ENCODE assay signal across 10 cellular contexts in genomic region chr20:62818592-62819493, GRCh38. TPM values are rescaled to one million over a fixed set of nuclear protein-coding genes. Genes with fewer than 3 reads are reported as not detected.
DNase-seq lines count a peak whose midpoint lies in the region; ATAC-seq, FAIRE-seq and TF ChIP-seq lines count a peak whose summit lies in the region.
"Had no signal": no experiment of that assay in that cellular context is flagged by ENCODE, and none has a peak within 500 bp of the region (broad histone marks: within the 10 kb centered on the region; RNA-seq: fewer than 3 reads in every experiment).

No MANE protein-coding gene starts in this region.

- no TSS peak for BruUV-seq in HepG2 (replicated peaks; lab: Mats Ljungman, UMichigan)

- intact Hi-C loops in HepG2 (cut with micrococcal nuclease; ENCODE audit: unreplicated experiment), result loop anchor here (1.0 kb wide), 1 partner anchor 13 kb away; no protein-coding TSS in a partner anchor

- ATAC-seq in HepG2 (peak; percentile 68), HG03432 (IDR thresholded peaks at IDR 0.05; ENCODE audit: unreplicated experiment) (no peak), GM21825 (IDR thresholded peaks at IDR 0.05; ENCODE audit: unreplicated experiment) (no peak), HG02610 (IDR thresholded peaks at IDR 0.05; ENCODE audit: unreplicated experiment) (no peak)

- TF ChIP-seq RAD21 in HepG2 (CRISPR knock-in tag; IDR thresholded peaks at IDR 0.05), result no peak; the same call in 1 of the 2 replicates

- H3K4me2 ChIP-seq in HepG2 (ENCODE audit: low read depth, low read length), result peak overlapping the region; percentile 81

- POLR2A ChIA-PET in HepG2 (lab: Yijun Ruan, JAX), result interaction anchor here (0.7 to 6.8 kb wide), 11 partner anchors 11 to 450 kb away, joined by 3 to 64 read pairs (median 7); partner anchors contain the start of genes MRGBP and TCFL5

- in situ Hi-C loops in HepG2 (cut with HindIII; ENCODE audit: extremely low pct_ligation_motif_present, low pct_unique_long_range_greater_than_20kb), result no loop called here

- 0 out of 5 replicates have a peak, but pooled peaks cover 0 to 1% of the 10 kb centered on the region in 2 experiments for H3K36me3 ChIP-seq in HepG2 (replicated peaks in 1 of 2; ENCODE audit: control insufficient read depth in 1 of 2, insufficient read depth in 2 of 2, low read length in 2 of 2)
- H3K36me3 ChIP-seq: HAP-1 had no signal

- TF ChIP-seq EP300 in HepG2 (IDR thresholded peaks at IDR 0.05; ENCODE audit: low read depth in 2 of 2, low read length in 2 of 2) (peak; percentile 48 to 62; a peak in 2 of 4 replicates), HepG2 (CRISPR knock-in tag; IDR thresholded peaks at IDR 0.05; ENCODE audit: borderline replicate concordance) (no peak; the same call in 1 of the 2 replicates)

- H3K27ac ChIP-seq in HepG2 (ENCODE audit: extremely low read length, insufficient read depth, low read length), result peak overlapping the region; percentile 74

- H2AFZ ChIP-seq in HepG2 (ENCODE audit: low read length), result no peak overlapping the region

- peak overlapping the region; percentile 72 for H3K9ac ChIP-seq in HepG2 (ENCODE audit: insufficient read depth, low read depth, low read length)

- DNase-seq in AG08395 (ENCODE audit: low spot score) (peak; percentile 26), NCI-H1092 treated with DMSO at 0.1 percent for 48 hours (lab: John Stamatoyannopoulos, UW) (peak; percentile 52), cerebellar cortex (ENCODE audit: low spot score) (peak; percentile 23), HepG2 (ENCODE audit: low spot score) (peak; percentile 96), GOT3 (lab: John Stamatoyannopoulos, UW) (no peak)
- DNase-seq: CD4-positive, CD25-positive, alpha-beta regulatory T cell had no signal

- peaks cover 6% of the 10 kb centered on the region for H3K79me2 ChIP-seq in HepG2 (ENCODE audit: insufficient read depth, low read length)

- no peaks in the 10 kb centered on the region for H3K27me3 ChIP-seq in HepG2 (ENCODE audit: control insufficient read depth in 1 of 2, insufficient read depth in 2 of 2, low read length in 2 of 2)

- CTCF ChIA-PET in HepG2 (lab: Yijun Ruan, JAX; ENCODE audit: low intra/inter-chr PET ratio, low total read pairs), result no interaction called here

- FAIRE-seq in HepG2 (lab: Jason Lieb, UNC), result peak; percentile 95

- no peaks in the 10 kb centered on the region for H3K9me3 ChIP-seq in HepG2 (ENCODE audit: low read length)
- H3K9me3 ChIP-seq: HAP-1 had no signal

- H3K4me1 ChIP-seq in HepG2 (ENCODE audit: insufficient read depth, low read length), result peaks cover 84% of the 10 kb centered on the region

- peak; percentile 12; the same call in 1 of the 2 replicates for TF ChIP-seq CTCF in HepG2 (CRISPR knock-in tag; IDR thresholded peaks at IDR 0.05)

- H4K20me1 ChIP-seq in HepG2 (ENCODE audit: insufficient read depth, low read length), result peaks cover 4% of the 10 kb centered on the region; the same call in 1 of the 2 replicates

- peak overlapping the region; percentile 51 to 77 (median 68) for H3K4me3 ChIP-seq in HepG2 (replicated peaks in 1 of 3; ENCODE audit: insufficient read depth in 1 of 3, low read depth in 2 of 3, low read length in 3 of 3)
- H3K4me3 ChIP-seq: HAP-1 had no signal

- 12% methylated on average over 16 of the region's 25 CpGs for WGBS in HepG2 (ENCODE audit: low lambda C conversion rate)

- TF ChIP-seq POLR2A in HepG2 (IDR thresholded peaks at IDR 0.05; ENCODE audit: insufficient read depth in 1 of 2, low read depth in 2 of 2, low read length in 2 of 2), result no peak

RNA-seq across cellular contexts. Expression of gene COL9A3, which starts 2.0 kb away (rescaled TPM):
- total RNA-seq in HepG2 (2016; rRNA removed; fragmentation: Illumina TruSeq; extraction: Trizol), result 53.3 and 204 TPM in 2 replicates
- total RNA-seq in HepG2 (2016; cell fraction: cytosol; rRNA removed; fragmentation: Illumina TruSeq; extraction: Trizol; ENCODE audit: low read depth), result 13.9 and 15.8 TPM in 2 replicates
- 48.0 and 215 TPM in 2 replicates for total RNA-seq in HepG2 (2016; cell fraction: insoluble cytoplasmic fraction; rRNA removed; fragmentation: Illumina TruSeq; extraction: Trizol)
- 19.3 and 20.8 TPM in 2 replicates for total RNA-seq in HepG2 (2016; cell fraction: membrane; rRNA removed; fragmentation: Illumina TruSeq; extraction: Trizol)
- 216 and 254 TPM in 2 replicates for total RNA-seq in HepG2 (2016; cell fraction: nucleus; rRNA removed; fragmentation: Illumina TruSeq; extraction: Trizol)
- polyA plus RNA-seq in HepG2 (2011; rRNA removed), result 155 and 175 TPM in 2 replicates
- polyA plus RNA-seq in HepG2 (2011; cell fraction: cytosol; rRNA removed), result 84.5 and 113 TPM in 2 replicates
- 1,291 and 1,782 TPM in 2 replicates for polyA plus RNA-seq in HepG2 (2011; cell fraction: nucleus; rRNA removed)
- 79.9 and 172 TPM in 2 replicates for polyA plus RNA-seq in HepG2 (2012)
- polyA plus RNA-seq in HepG2 (2016; cell fraction: cytosol; fragmentation: Illumina TruSeq; extraction: Trizol; ENCODE audit: low read depth), result 9.2 and 9.5 TPM in 2 replicates
- 55.1 and 66.2 TPM in 2 replicates for polyA plus RNA-seq in HepG2 (2016; cell fraction: insoluble cytoplasmic fraction; fragmentation: Illumina TruSeq; extraction: Trizol; ENCODE audit: low read depth)
- polyA plus RNA-seq in HepG2 (2016; cell fraction: membrane; fragmentation: Illumina TruSeq; extraction: Trizol; ENCODE audit: low read depth), result 17.0 and 20.1 TPM in 2 replicates
- polyA plus RNA-seq in HepG2 (2016; cell fraction: nucleus; fragmentation: Illumina TruSeq; extraction: Trizol; ENCODE audit: insufficient read depth, low read depth), result 637 and 662 TPM in 2 replicates
- polyA minus RNA-seq in HepG2 (2011; rRNA and poly(A)+ RNA removed; ENCODE audit: low replicate concordance), result 5.1 and 12.2 TPM in 2 replicates
- polyA minus RNA-seq in HepG2 (2011; cell fraction: cytosol; rRNA and poly(A)+ RNA removed), result 23.0 and 25.3 TPM in 2 replicates
- polyA minus RNA-seq in HepG2 (2011; cell fraction: nucleus; rRNA and poly(A)+ RNA removed), result 56.8 and 67.0 TPM in 2 replicates
- total RNA-seq: CD4-positive, CD25-positive, alpha-beta regulatory T cell had no signal
- polyA plus RNA-seq: CD4-positive, CD25-positive, alpha-beta regulatory T cell had no signal

RNA-seq across cellular contexts. Expression of gene OGFR, which starts 14.2 kb away (rescaled TPM):
- 68.3 and 81.8 TPM in 2 replicates for total RNA-seq in HepG2 (2016; rRNA removed; fragmentation: Illumina TruSeq; extraction: Trizol)
- 6.3 and 8.7 TPM in 2 replicates for total RNA-seq in HepG2 (2016; cell fraction: cytosol; rRNA removed; fragmentation: Illumina TruSeq; extraction: Trizol; ENCODE audit: low read depth)
- 58.8 and 84.2 TPM in 2 replicates for total RNA-seq in HepG2 (2016; cell fraction: insoluble cytoplasmic fraction; rRNA removed; fragmentation: Illumina TruSeq; extraction: Trizol)
- total RNA-seq in HepG2 (2016; cell fraction: membrane; rRNA removed; fragmentation: Illumina TruSeq; extraction: Trizol), result 20.8 and 24.4 TPM in 2 replicates
- total RNA-seq in HepG2 (2016; cell fraction: nucleus; rRNA removed; fragmentation: Illumina TruSeq; extraction: Trizol), result 33.8 and 41.3 TPM in 2 replicates
- 47.7 and 62.2 TPM in 2 replicates for polyA plus RNA-seq in HepG2 (2011; rRNA removed)
- polyA plus RNA-seq in HepG2 (2011; cell fraction: cytosol; rRNA removed), result 58.6 and 82.5 TPM in 2 replicates
- polyA plus RNA-seq in HepG2 (2011; cell fraction: nucleus; rRNA removed), result 105 and 121 TPM in 2 replicates
- 34.0 and 38.1 TPM in 2 replicates for polyA plus RNA-seq in HepG2 (2012)
- 4.2 and 4.7 TPM in 2 replicates for polyA plus RNA-seq in HepG2 (2016; cell fraction: cytosol; fragmentation: Illumina TruSeq; extraction: Trizol; ENCODE audit: low read depth)
- 68.1 and 77.5 TPM in 2 replicates for polyA plus RNA-seq in HepG2 (2016; cell fraction: insoluble cytoplasmic fraction; fragmentation: Illumina TruSeq; extraction: Trizol; ENCODE audit: low read depth)
- polyA plus RNA-seq in HepG2 (2016; cell fraction: membrane; fragmentation: Illumina TruSeq; extraction: Trizol; ENCODE audit: low read depth), result 11.5 and 14.2 TPM in 2 replicates
- 103 and 104 TPM in 2 replicates for polyA plus RNA-seq in HepG2 (2016; cell fraction: nucleus; fragmentation: Illumina TruSeq; extraction: Trizol; ENCODE audit: insufficient read depth, low read depth)
- 38.5 and 45.1 TPM in 2 replicates for polyA minus RNA-seq in HepG2 (2011; rRNA and poly(A)+ RNA removed; ENCODE audit: low replicate concordance)
- polyA minus RNA-seq in HepG2 (2011; cell fraction: cytosol; rRNA and poly(A)+ RNA removed), result 39.4 and 42.5 TPM in 2 replicates
- 15.1 and 20.0 TPM in 2 replicates for polyA minus RNA-seq in HepG2 (2011; cell fraction: nucleus; rRNA and poly(A)+ RNA removed)

RNA-seq across cellular contexts. Expression of gene MRGBP, which starts 22.6 kb away (rescaled TPM):
- total RNA-seq in HepG2 (2016; rRNA removed; fragmentation: Illumina TruSeq; extraction: Trizol), result 34.8 and 35.9 TPM in 2 replicates
- total RNA-seq in HepG2 (2016; cell fraction: cytosol; rRNA removed; fragmentation: Illumina TruSeq; extraction: Trizol; ENCODE audit: low read depth), result 79.0 and 80.7 TPM in 2 replicates
- 31.8 and 38.7 TPM in 2 replicates for total RNA-seq in HepG2 (2016; cell fraction: insoluble cytoplasmic fraction; rRNA removed; fragmentation: Illumina TruSeq; extraction: Trizol)
- 96.7 and 98.0 TPM in 2 replicates for total RNA-seq in HepG2 (2016; cell fraction: membrane; rRNA removed; fragmentation: Illumina TruSeq; extraction: Trizol)
- total RNA-seq in HepG2 (2016; cell fraction: nucleus; rRNA removed; fragmentation: Illumina TruSeq; extraction: Trizol), result 17.0 and 18.5 TPM in 2 replicates
- 31.6 and 34.2 TPM in 2 replicates for polyA plus RNA-seq in HepG2 (2011; rRNA removed)
- polyA plus RNA-seq in HepG2 (2011; cell fraction: cytosol; rRNA removed), result 30.7 and 37.2 TPM in 2 replicates
- 29.7 and 36.4 TPM in 2 replicates for polyA plus RNA-seq in HepG2 (2011; cell fraction: nucleus; rRNA removed)
- polyA plus RNA-seq in HepG2 (2012), result 21.6 and 23.1 TPM in 2 replicates
- polyA plus RNA-seq in HepG2 (2016; cell fraction: cytosol; fragmentation: Illumina TruSeq; extraction: Trizol; ENCODE audit: low read depth), result 88.5 and 96.5 TPM in 2 replicates
- polyA plus RNA-seq in HepG2 (2016; cell fraction: insoluble cytoplasmic fraction; fragmentation: Illumina TruSeq; extraction: Trizol; ENCODE audit: low read depth), result 34.9 and 39.2 TPM in 2 replicates
- polyA plus RNA-seq in HepG2 (2016; cell fraction: membrane; fragmentation: Illumina TruSeq; extraction: Trizol; ENCODE audit: low read depth), result 88.7 and 90.6 TPM in 2 replicates
- polyA plus RNA-seq in HepG2 (2016; cell fraction: nucleus; fragmentation: Illumina TruSeq; extraction: Trizol; ENCODE audit: insufficient read depth, low read depth), result 40.3 and 42.7 TPM in 2 replicates
- 21.2 and 36.8 TPM in 2 replicates for polyA minus RNA-seq in HepG2 (2011; rRNA and poly(A)+ RNA removed; ENCODE audit: low replicate concordance)
- polyA minus RNA-seq in HepG2 (2011; cell fraction: cytosol; rRNA and poly(A)+ RNA removed), result 12.7 and 13.0 TPM in 2 replicates
- polyA minus RNA-seq in HepG2 (2011; cell fraction: nucleus; rRNA and poly(A)+ RNA removed), result 10.2 and 10.9 TPM in 2 replicates

RNA-seq across cellular contexts. Expression of gene TCFL5, which starts 42.8 kb away (rescaled TPM):
- 20.0 and 21.1 TPM in 2 replicates for total RNA-seq in HepG2 (2016; rRNA removed; fragmentation: Illumina TruSeq; extraction: Trizol)
- total RNA-seq in HepG2 (2016; cell fraction: cytosol; rRNA removed; fragmentation: Illumina TruSeq; extraction: Trizol; ENCODE audit: low read depth), result 13.3 and 17.7 TPM in 2 replicates
- total RNA-seq in HepG2 (2016; cell fraction: insoluble cytoplasmic fraction; rRNA removed; fragmentation: Illumina TruSeq; extraction: Trizol), result 20.4 and 21.0 TPM in 2 replicates
- total RNA-seq in HepG2 (2016; cell fraction: membrane; rRNA removed; fragmentation: Illumina TruSeq; extraction: Trizol), result 28.7 and 36.7 TPM in 2 replicates
- 11.4 and 12.6 TPM in 2 replicates for total RNA-seq in HepG2 (2016; cell fraction: nucleus; rRNA removed; fragmentation: Illumina TruSeq; extraction: Trizol)
- polyA plus RNA-seq in HepG2 (2011; rRNA removed), result 14.2 and 14.8 TPM in 2 replicates
- 9.0 and 11.8 TPM in 2 replicates for polyA plus RNA-seq in HepG2 (2011; cell fraction: cytosol; rRNA removed)
- polyA plus RNA-seq in HepG2 (2011; cell fraction: nucleus; rRNA removed), result 6.4 and 8.0 TPM in 2 replicates
- 12.4 and 13.3 TPM in 2 replicates for polyA plus RNA-seq in HepG2 (2012)
- 13.1 and 14.7 TPM in 2 replicates for polyA plus RNA-seq in HepG2 (2016; cell fraction: cytosol; fragmentation: Illumina TruSeq; extraction: Trizol; ENCODE audit: low read depth)
- polyA plus RNA-seq in HepG2 (2016; cell fraction: insoluble cytoplasmic fraction; fragmentation: Illumina TruSeq; extraction: Trizol; ENCODE audit: low read depth), result 19.5 and 20.9 TPM in 2 replicates
- 25.6 and 29.7 TPM in 2 replicates for polyA plus RNA-seq in HepG2 (2016; cell fraction: membrane; fragmentation: Illumina TruSeq; extraction: Trizol; ENCODE audit: low read depth)
- polyA plus RNA-seq in HepG2 (2016; cell fraction: nucleus; fragmentation: Illumina TruSeq; extraction: Trizol; ENCODE audit: insufficient read depth, low read depth), result 21.4 and 23.1 TPM in 2 replicates
- polyA minus RNA-seq in HepG2 (2011; rRNA and poly(A)+ RNA removed; ENCODE audit: low replicate concordance), result 4.7 and 6.4 TPM in 2 replicates
- 9.9 and 10.2 TPM in 2 replicates for polyA minus RNA-seq in HepG2 (2011; cell fraction: cytosol; rRNA and poly(A)+ RNA removed)
- polyA minus RNA-seq in HepG2 (2011; cell fraction: nucleus; rRNA and poly(A)+ RNA removed), result 5.2 and 6.1 TPM in 2 replicates
